Comparison of ENCODE assay signal across 11 cellular contexts in the genomic region with DNA sequence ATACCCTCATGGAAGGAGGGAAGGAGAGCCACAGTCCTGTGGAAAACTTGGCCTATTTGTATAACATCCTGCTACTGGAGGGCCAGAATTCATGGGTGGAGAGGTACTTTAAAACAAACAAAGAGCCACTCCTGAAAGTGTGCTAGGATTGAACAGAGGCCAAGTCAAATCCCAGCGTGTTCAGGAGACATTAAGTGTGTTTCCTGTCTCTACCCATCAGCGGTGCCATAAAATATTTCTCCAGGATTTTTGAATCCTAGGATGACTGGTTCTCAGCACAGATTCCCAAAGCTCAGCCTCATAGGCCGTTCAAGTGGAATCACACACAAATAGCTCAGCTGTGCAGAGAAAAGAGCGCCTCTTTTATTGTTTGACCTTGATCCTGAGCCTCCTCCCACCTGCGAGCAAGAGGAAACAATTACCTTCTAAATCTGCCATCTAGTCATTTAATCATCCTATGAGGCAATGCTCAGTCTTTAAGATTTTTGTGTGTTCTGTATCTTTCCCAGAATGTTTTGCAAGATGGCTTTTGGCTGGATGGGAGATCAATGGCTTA. TPM values are rescaled to one million over a fixed set of nuclear protein-coding genes. Genes with fewer than 3 reads are reported as not detected.
DNase-seq lines count a peak whose midpoint lies in the region; ATAC-seq and TF ChIP-seq lines count a peak whose summit lies in the region.
"Had no signal": no experiment of that assay in that cellular context is flagged by ENCODE, and none has a peak within 500 bp of the region (broad histone marks: within the 10 kb centered on the region; RNA-seq: fewer than 3 reads in every experiment).

No MANE protein-coding gene starts in this region.

- peak; percentile 80 to 85 for DNase-seq in NOMO-1 (lab: John Stamatoyannopoulos, UW; ENCODE audit: unreplicated experiment in 2 of 2)
- DNase-seq in hepatocyte (ENCODE audit: low spot score) = no peak
- DNase-seq in sciatic nerve (ENCODE audit: low spot score) = no peak
- DNase-seq in T-helper 1 cell = no peak
- no peak for DNase-seq in H4 (ENCODE audit: low spot score)
- DNase-seq in cerebellar cortex (ENCODE audit: low spot score) = no peak
- DNase-seq: activated naive CD4-positive, alpha-beta T cell treated with anti-CD3 and anti-CD28 coated beads, Interleukin-2, amount 50 U/mL, for 16 hours; DND-41; stimulated activated naive CD4-positive, alpha-beta T cell had no signal

- intact Hi-C loops in sciatic nerve (cut with DNase I) = no loop called here

- ATAC-seq in sciatic nerve (peak; percentile 27), HG02885 (IDR thresholded peaks at IDR 0.05; ENCODE audit: poor library complexity, unreplicated experiment) (no peak)

- H3K4me1 ChIP-seq in HUES48 (ENCODE audit: control insufficient read depth, insufficient read depth, low read length) = peaks cover 20% of the 10 kb centered on the region
- H3K4me1 ChIP-seq in hepatocyte (ENCODE audit: insufficient read depth) = peaks cover 21% of the 10 kb centered on the region

- peak overlapping the region; percentile 62 for H2AFZ ChIP-seq in hepatocyte

- no peak for TF ChIP-seq CTCF in hepatocyte (IDR thresholded peaks at IDR 0.05; ENCODE audit: poor library complexity)

- H3K9me2 ChIP-seq in hepatocyte (replicated peaks; ENCODE audit: insufficient read depth) = no peaks in the 10 kb centered on the region

- WGBS in hepatocyte (ENCODE audit: low lambda C conversion rate, missing lambda C conversion rate) = 50% methylated on average over 5 of the region's 5 CpGs

- no peaks in the 10 kb centered on the region for H3K79me2 ChIP-seq in hepatocyte

- no peaks in the 10 kb centered on the region for H3K36me3 ChIP-seq in HUES48 (ENCODE audit: control insufficient read depth, insufficient read depth, low read length)
- H3K36me3 ChIP-seq in hepatocyte (replicated peaks; ENCODE audit: insufficient read depth, low read depth) = no peaks in the 10 kb centered on the region

- H3K9me3 ChIP-seq in HUES48 (ENCODE audit: control insufficient read depth, insufficient read depth, low read length) (no peaks in the 10 kb centered on the region), hepatocyte (ENCODE audit: low read depth) (no peaks in the 10 kb centered on the region)

- H3K4me3 ChIP-seq in HUES48 (ENCODE audit: low read depth, low read length) (no peak overlapping the region), hepatocyte (no peak overlapping the region)

- no peaks in the 10 kb centered on the region for H3K27me3 ChIP-seq in HUES48 (ENCODE audit: control insufficient read depth, insufficient read depth, low read length)
- H3K27me3 ChIP-seq in hepatocyte = no peaks in the 10 kb centered on the region

- peak overlapping the region; percentile 79 for H3K27ac ChIP-seq in HUES48 (ENCODE audit: low read depth, low read length)
- H3K27ac ChIP-seq in hepatocyte = peak overlapping the region; percentile 89

- peak overlapping the region; percentile 65 for H3K4me2 ChIP-seq in hepatocyte

- H3K9ac ChIP-seq in HUES48 (ENCODE audit: low read depth, low read length) = peak overlapping the region; percentile 1; the same call in 1 of the 2 replicates

- no peaks in the 10 kb centered on the region for H4K20me1 ChIP-seq in hepatocyte (ENCODE audit: insufficient read depth, poor library complexity, severe bottlenecking)

RNA-seq across cellular contexts. Expression of gene RALGAPA2, which starts 31.8 kb away (rescaled TPM):
- total RNA-seq in hepatocyte = 35.3 and 36.9 TPM in 2 replicates
- 14.8 and 16.8 TPM in 2 replicates for polyA plus RNA-seq in hepatocyte
- 52.0 TPM for total RNA-seq in sciatic nerve
- total RNA-seq in H4 (2014; rRNA removed; shearing (Covaris generic)) = 2.4 and 4.5 TPM in 2 replicates

Comparison
In these comparisons a context has a peak if more than half of its experiments do, and no peak if none do; other contexts are left out.
1. DNase-seq: peak in NOMO-1 (2 of 2); none in hepatocyte (single experiment), sciatic nerve (single experiment), T-helper 1 cell (0 of 5), H4 (single experiment) and cerebellar cortex (single experiment).